In the genomic region with DNA sequence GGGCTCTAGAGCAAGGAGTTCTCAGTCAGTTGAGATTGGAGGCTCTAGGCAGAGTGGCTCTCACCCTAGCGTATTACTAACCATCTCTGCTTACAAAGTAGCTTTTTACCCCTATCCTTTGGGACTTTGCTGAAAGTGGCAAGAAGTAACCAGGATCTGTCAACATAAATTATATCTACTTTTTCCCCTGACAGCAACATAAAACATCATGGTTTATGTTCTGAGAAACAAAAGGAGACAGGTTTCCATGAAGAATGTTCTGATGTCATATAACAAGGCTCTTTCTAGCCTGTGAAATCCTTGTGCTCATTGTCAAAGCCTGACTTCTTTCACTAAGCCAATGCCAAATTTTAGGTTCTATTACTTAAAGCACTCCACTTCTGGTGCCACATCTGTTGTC, we compare ENCODE assay signal across 1 cellular context.
TF ChIP-seq lines count a peak whose summit lies in the region.

No MANE protein-coding gene starts in this region.

TF ChIP-seq in GM23338, 12 proteins besides CTCF, POLR2A, EP300 and RAD21 (continued from another document):
- TF ChIP-seq, protein P1, sequence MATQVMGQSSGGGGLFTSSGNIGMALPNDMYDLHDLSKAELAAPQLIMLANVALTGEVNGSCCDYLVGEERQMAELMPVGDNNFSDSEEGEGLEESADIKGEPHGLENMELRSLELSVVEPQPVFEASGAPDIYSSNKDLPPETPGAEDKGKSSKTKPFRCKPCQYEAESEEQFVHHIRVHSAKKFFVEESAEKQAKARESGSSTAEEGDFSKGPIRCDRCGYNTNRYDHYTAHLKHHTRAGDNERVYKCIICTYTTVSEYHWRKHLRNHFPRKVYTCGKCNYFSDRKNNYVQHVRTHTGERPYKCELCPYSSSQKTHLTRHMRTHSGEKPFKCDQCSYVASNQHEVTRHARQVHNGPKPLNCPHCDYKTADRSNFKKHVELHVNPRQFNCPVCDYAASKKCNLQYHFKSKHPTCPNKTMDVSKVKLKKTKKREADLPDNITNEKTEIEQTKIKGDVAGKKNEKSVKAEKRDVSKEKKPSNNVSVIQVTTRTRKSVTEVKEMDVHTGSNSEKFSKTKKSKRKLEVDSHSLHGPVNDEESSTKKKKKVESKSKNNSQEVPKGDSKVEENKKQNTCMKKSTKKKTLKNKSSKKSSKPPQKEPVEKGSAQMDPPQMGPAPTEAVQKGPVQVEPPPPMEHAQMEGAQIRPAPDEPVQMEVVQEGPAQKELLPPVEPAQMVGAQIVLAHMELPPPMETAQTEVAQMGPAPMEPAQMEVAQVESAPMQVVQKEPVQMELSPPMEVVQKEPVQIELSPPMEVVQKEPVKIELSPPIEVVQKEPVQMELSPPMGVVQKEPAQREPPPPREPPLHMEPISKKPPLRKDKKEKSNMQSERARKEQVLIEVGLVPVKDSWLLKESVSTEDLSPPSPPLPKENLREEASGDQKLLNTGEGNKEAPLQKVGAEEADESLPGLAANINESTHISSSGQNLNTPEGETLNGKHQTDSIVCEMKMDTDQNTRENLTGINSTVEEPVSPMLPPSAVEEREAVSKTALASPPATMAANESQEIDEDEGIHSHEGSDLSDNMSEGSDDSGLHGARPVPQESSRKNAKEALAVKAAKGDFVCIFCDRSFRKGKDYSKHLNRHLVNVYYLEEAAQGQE (IDR thresholded peaks at IDR 0.05; ENCODE audit: unreplicated experiment): no peak
- TF ChIP-seq, protein P2, sequence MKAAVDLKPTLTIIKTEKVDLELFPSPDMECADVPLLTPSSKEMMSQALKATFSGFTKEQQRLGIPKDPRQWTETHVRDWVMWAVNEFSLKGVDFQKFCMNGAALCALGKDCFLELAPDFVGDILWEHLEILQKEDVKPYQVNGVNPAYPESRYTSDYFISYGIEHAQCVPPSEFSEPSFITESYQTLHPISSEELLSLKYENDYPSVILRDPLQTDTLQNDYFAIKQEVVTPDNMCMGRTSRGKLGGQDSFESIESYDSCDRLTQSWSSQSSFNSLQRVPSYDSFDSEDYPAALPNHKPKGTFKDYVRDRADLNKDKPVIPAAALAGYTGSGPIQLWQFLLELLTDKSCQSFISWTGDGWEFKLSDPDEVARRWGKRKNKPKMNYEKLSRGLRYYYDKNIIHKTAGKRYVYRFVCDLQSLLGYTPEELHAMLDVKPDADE (IDR thresholded peaks at IDR 0.05): no peak
- TF ChIP-seq POLR2AphosphoS5 (IDR thresholded peaks at IDR 0.05; ENCODE audit: low read depth): no peak
- no peak for TF ChIP-seq ZNF331 (CRISPR knock-in tag; IDR thresholded peaks at IDR 0.05; ENCODE audit: low read depth)
- TF ChIP-seq CREB1 (CRISPR knock-in tag; IDR thresholded peaks at IDR 0.05; ENCODE audit: low read depth): no peak
- TF ChIP-seq, protein P3, sequence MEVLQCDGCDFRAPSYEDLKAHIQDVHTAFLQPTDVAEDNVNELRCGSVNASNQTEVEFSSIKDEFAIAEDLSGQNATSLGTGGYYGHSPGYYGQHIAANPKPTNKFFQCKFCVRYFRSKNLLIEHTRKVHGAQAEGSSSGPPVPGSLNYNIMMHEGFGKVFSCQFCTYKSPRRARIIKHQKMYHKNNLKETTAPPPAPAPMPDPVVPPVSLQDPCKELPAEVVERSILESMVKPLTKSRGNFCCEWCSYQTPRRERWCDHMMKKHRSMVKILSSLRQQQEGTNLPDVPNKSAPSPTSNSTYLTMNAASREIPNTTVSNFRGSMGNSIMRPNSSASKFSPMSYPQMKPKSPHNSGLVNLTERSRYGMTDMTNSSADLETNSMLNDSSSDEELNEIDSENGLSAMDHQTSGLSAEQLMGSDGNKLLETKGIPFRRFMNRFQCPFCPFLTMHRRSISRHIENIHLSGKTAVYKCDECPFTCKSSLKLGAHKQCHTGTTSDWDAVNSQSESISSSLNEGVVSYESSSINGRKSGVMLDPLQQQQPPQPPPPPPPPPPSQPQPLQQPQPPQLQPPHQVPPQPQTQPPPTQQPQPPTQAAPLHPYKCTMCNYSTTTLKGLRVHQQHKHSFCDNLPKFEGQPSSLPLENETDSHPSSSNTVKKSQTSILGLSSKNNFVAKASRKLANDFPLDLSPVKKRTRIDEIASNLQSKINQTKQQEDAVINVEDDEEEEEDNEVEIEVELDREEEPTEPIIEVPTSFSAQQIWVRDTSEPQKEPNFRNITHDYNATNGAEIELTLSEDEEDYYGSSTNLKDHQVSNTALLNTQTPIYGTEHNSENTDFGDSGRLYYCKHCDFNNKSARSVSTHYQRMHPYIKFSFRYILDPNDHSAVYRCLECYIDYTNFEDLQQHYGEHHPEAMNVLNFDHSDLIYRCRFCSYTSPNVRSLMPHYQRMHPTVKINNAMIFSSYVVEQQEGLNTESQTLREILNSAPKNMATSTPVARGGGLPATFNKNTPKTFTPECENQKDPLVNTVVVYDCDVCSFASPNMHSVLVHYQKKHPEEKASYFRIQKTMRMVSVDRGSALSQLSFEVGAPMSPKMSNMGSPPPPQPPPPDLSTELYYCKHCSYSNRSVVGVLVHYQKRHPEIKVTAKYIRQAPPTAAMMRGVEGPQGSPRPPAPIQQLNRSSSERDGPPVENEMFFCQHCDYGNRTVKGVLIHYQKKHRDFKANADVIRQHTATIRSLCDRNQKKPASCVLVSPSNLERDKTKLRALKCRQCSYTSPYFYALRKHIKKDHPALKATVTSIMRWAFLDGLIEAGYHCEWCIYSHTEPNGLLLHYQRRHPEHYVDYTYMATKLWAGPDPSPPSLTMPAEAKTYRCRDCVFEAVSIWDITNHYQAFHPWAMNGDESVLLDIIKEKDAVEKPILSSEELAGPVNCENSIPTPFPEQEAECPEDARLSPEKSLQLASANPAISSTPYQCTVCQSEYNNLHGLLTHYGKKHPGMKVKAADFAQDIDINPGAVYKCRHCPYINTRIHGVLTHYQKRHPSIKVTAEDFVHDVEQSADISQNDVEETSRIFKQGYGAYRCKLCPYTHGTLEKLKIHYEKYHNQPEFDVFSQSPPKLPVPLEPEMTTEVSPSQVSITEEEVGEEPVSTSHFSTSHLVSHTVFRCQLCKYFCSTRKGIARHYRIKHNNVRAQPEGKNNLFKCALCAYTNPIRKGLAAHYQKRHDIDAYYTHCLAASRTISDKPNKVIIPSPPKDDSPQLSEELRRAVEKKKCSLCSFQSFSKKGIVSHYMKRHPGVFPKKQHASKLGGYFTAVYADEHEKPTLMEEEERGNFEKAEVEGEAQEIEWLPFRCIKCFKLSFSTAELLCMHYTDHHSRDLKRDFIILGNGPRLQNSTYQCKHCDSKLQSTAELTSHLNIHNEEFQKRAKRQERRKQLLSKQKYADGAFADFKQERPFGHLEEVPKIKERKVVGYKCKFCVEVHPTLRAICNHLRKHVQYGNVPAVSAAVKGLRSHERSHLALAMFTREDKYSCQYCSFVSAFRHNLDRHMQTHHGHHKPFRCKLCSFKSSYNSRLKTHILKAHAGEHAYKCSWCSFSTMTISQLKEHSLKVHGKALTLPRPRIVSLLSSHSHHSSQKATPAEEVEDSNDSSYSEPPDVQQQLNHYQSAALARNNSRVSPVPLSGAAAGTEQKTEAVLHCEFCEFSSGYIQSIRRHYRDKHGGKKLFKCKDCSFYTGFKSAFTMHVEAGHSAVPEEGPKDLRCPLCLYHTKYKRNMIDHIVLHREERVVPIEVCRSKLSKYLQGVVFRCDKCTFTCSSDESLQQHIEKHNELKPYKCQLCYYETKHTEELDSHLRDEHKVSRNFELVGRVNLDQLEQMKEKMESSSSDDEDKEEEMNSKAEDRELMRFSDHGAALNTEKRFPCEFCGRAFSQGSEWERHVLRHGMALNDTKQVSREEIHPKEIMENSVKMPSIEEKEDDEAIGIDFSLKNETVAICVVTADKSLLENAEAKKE (CRISPR knock-in tag; IDR thresholded peaks at IDR 0.05): no peak
- TF ChIP-seq EZH2 (IDR thresholded peaks at IDR 0.05; ENCODE audit: low read depth, unreplicated experiment): no peak
- TF ChIP-seq NANOG (IDR thresholded peaks at IDR 0.05; ENCODE audit: borderline replicate concordance): no peak
